In the genomic region with DNA sequence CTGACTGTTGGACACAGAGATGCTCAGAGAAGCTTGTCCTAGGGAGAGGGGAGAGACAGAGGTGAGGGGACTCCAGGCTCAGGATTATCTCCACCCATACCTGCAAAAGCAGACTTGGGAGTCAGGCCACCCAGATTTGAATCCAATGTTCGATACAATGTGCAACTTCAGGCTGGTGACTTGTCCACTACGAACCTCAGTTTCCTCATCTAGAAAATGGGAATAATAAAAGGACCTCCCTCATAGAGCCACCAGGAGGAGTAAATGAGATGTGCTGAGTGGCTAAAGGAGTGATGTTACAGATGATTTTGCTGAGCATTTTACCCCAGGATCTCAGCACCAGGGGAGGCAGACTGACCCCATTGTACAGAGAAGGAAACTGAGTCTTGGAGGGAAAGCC, we compare ENCODE assay signal across 34 cellular contexts. TPM values are rescaled to one million over a fixed set of nuclear protein-coding genes. Genes with fewer than 3 reads are reported as not detected.
"Had no signal": no experiment of that assay in that cellular context is flagged by ENCODE, and none has a peak within 500 bp of the region (broad histone marks: within the 10 kb centered on the region; RNA-seq: fewer than 3 reads in every experiment).

No MANE protein-coding gene starts in this region.

- H3K79me2 ChIP-seq: hepatocyte had no signal

- H3K36me3 ChIP-seq: ovary had no signal

- H3K27me3 Mint-ChIP-seq: activated CD4-positive, alpha-beta T cell treated with anti-CD3 and anti-CD28 coated beads, Interleukin-2, amount 10 ng/mL, durations not matched to agents 7 days and 5 days; activated CD8-positive, alpha-beta T cell treated with anti-CD3 and anti-CD28 coated beads for 36 hours; progenitor cell of endocrine pancreas had no signal

- H3K9me3 ChIP-seq: gastrocnemius medialis, mucosa of descending colon, ovary, sigmoid colon, suprapubic skin, tibial artery, upper lobe of right lung had no signal

- H3K27ac Mint-ChIP-seq: activated CD4-positive, alpha-beta T cell treated with anti-CD3 and anti-CD28 coated beads, Interleukin-2, amount 10 ng/mL, durations not matched to agents 7 days and 5 days; progenitor cell of endocrine pancreas had no signal

- FAIRE-seq: colon, endometrium, keratinocyte, small intestine had no signal

- H3K4me3 ChIP-seq: gastrocnemius medialis, hepatocyte, mucosa of descending colon, ovary, sigmoid colon, suprapubic skin, tibial artery, upper lobe of right lung had no signal

- H3K27me3 ChIP-seq: gastrocnemius medialis, hepatocyte, ovary, sigmoid colon, suprapubic skin, tibial artery, upper lobe of right lung had no signal

- H3K9me3 Mint-ChIP-seq: activated CD4-positive, alpha-beta T cell treated with anti-CD3 and anti-CD28 coated beads, Interleukin-2, amount 10 ng/mL, durations not matched to agents 7 days and 5 days; activated CD8-positive, alpha-beta T cell treated with anti-CD3 and anti-CD28 coated beads for 36 hours had no signal

- ATAC-seq: activated CD8-positive, alpha-beta T cell treated with anti-CD3 and anti-CD28 coated beads for 36 hours; gastrocnemius medialis; left cardiac atrium; left ventricle myocardium superior; mucosa of descending colon; upper lobe of right lung had no signal

- H3K4me1 ChIP-seq: gastrocnemius medialis, upper lobe of right lung had no signal

- DNase-seq: activated CD4-positive, alpha-beta T cell treated with anti-CD3 and anti-CD28 coated beads, Interleukin-2, amount 10 ng/mL, durations not matched to agents 7 days and 5 days; activated CD4-positive, CD25-positive, alpha-beta regulatory T cell treated with anti-CD3 and anti-CD28 coated beads, Interleukin-2, amount 50 U/mL, for 72 hours; activated CD8-positive, alpha-beta T cell treated with anti-CD3 and anti-CD28 coated beads for 36 hours; activated naive CD4-positive, alpha-beta T cell; activated T-cell treated with anti-CD3 and anti-CD28 coated beads, Interleukin-2, amount 50 U/mL, for 48 hours; amygdala; central memory CD4-positive, alpha-beta T cell; dermis blood vessel endothelial cell; effector CD4-positive, alpha-beta T cell; gastrocnemius medialis; left cardiac atrium; left ventricle myocardium superior; mucosa of descending colon; ovary; sigmoid colon; small intestine; stimulated activated CD4-positive, alpha-beta T cell treated with anti-CD3 and anti-CD28 coated beads, Interleukin-4, amount 100 ng/mL, for 24 hours; stimulated activated naive CD4-positive, alpha-beta T cell; SW 1271; T-helper 2 cell; tibial artery; upper lobe of right lung had no signal

- H3K4me3 Mint-ChIP-seq: activated CD4-positive, alpha-beta T cell treated with anti-CD3 and anti-CD28 coated beads, Interleukin-2, amount 10 ng/mL, durations not matched to agents 7 days and 5 days; activated CD8-positive, alpha-beta T cell treated with anti-CD3 and anti-CD28 coated beads for 36 hours had no signal

- H3K27ac ChIP-seq: gastrocnemius medialis, hepatocyte, ovary, sigmoid colon, suprapubic skin, tibial artery, upper lobe of right lung had no signal

- H3K4me2 ChIP-seq: hepatocyte had no signal

- H2AFZ ChIP-seq: hepatocyte had no signal

RNA-seq across cellular contexts. Expression of a gene that starts 31.0 kb away (rescaled TPM):
- total RNA-seq: epithelial cell of proximal tubule, renal cortical epithelial cell had no signal

RNA-seq across cellular contexts. Expression of a gene that starts 55.9 kb away (rescaled TPM):
- total RNA-seq: activated CD4-positive, alpha-beta T cell treated with anti-CD3 and anti-CD28 coated beads, Interleukin-2, amount 10 ng/mL, durations not matched to agents 7 days and 5 days; dermis blood vessel endothelial cell; epithelial cell of proximal tubule; gastrocnemius medialis; hepatocyte; left ventricle myocardium superior; lung microvascular endothelial cell; mesenteric fat pad; myocyte; ovary; progenitor cell of endocrine pancreas; renal cortical epithelial cell; sigmoid colon; suprapubic skin; upper lobe of right lung had no signal
- polyA plus RNA-seq: keratinocyte, neural cell, ovary, sigmoid colon, small intestine had no signal
